11 cellular contexts compared by ENCODE assay signal in genomic region chr3:149547413-149547812, GRCh38.
DNase-seq lines count a peak whose midpoint lies in the region; ATAC-seq, FAIRE-seq and TF ChIP-seq lines count a peak whose summit lies in the region.
"Had no signal": no experiment of that assay in that cellular context is flagged by ENCODE, and none has a peak within 500 bp of the region (broad histone marks: within the 10 kb centered on the region; RNA-seq: fewer than 3 reads in every experiment).

No MANE protein-coding gene starts in this region.

- H3K4me1 ChIP-seq in pancreas: peaks cover 5 to 10% (median 9%) of the 10 kb centered on the region in 3 donors
- peaks cover 0 to 3% of the 10 kb centered on the region in 2 donors for H3K4me1 ChIP-seq in small intestine (ENCODE audit: control insufficient read depth in 2 of 2, insufficient read depth in 1 of 2, low read depth in 1 of 2, low read length in 1 of 2)

- H3K4me3 ChIP-seq in pancreas (no peak overlapping the region), small intestine (ENCODE audit: low read depth in 1 of 2, low read length in 2 of 2) (no peak overlapping the region)

- ATAC-seq in Right ventricle myocardium inferior (peak; percentile 88), left ventricle myocardium superior (peak; percentile 83), pancreas (peak in 3 of 4 donors; percentile 16 to 53 (median 34))
- ATAC-seq in stimulated activated naive B cell treated with anti-CD40 and anti-IgM and Interleukin-4, amounts not matched to agents 10 μg/mL and 1 μg/mL and 100 μg/mL, for 72 hours (replicated peaks): no peak

- TF ChIP-seq CTCF in pancreas (IDR thresholded peaks at IDR 0.05): no peak

- 42 to 45% methylated on average over 9 of the region's 9 CpGs for WGBS in pancreas, 2 donors
- WGBS in small intestine, 3 donors: 60 to 84% (median 75%) methylated on average over 9 of the region's 9 CpGs

- H3K9me3 Mint-ChIP-seq in stimulated activated naive B cell treated with anti-CD40 and anti-IgM and Interleukin-4, amounts not matched to agents 10 μg/mL and 1 μg/mL and 100 μg/mL, for 72 hours: no peaks in the 10 kb centered on the region

- H3K27me3 ChIP-seq in pancreas (no peaks in the 10 kb centered on the region), small intestine (ENCODE audit: control insufficient read depth in 2 of 2, insufficient read depth in 2 of 2, low read length in 2 of 2) (no peaks in the 10 kb centered on the region)
- H3K27me3 ChIP-seq: breast epithelium had no signal

- no peaks in the 10 kb centered on the region for H3K4me1 Mint-ChIP-seq in stimulated activated naive B cell treated with anti-CD40 and anti-IgM and Interleukin-4, amounts not matched to agents 10 μg/mL and 1 μg/mL and 100 μg/mL, for 72 hours

- H3K27ac ChIP-seq in pancreas: peak overlapping the region in 3 of 4 donors; percentile 33 to 86 (median 82)
- H3K27ac ChIP-seq in small intestine (ENCODE audit: low read depth in 1 of 2, low read length in 1 of 2): no peak overlapping the region

- H3K36me3 Mint-ChIP-seq in stimulated activated naive B cell treated with anti-CD40 and anti-IgM and Interleukin-4, amounts not matched to agents 10 μg/mL and 1 μg/mL and 100 μg/mL, for 72 hours: no peaks in the 10 kb centered on the region

- H3K9me3 ChIP-seq in pancreas (no peaks in the 10 kb centered on the region), small intestine (ENCODE audit: control insufficient read depth, low read depth) (no peaks in the 10 kb centered on the region)
- H3K9me3 ChIP-seq: breast epithelium had no signal

- H3K36me3 ChIP-seq in pancreas (no peaks in the 10 kb centered on the region), small intestine (ENCODE audit: control insufficient read depth in 2 of 2, insufficient read depth in 2 of 2, low read length in 2 of 2) (no peaks in the 10 kb centered on the region)
- H3K36me3 ChIP-seq: breast epithelium had no signal

- no peak for FAIRE-seq in pancreas (lab: Jason Lieb, UNC)
- FAIRE-seq in small intestine (lab: Jason Lieb, UNC): no peak

- no peak overlapping the region for H3K27ac Mint-ChIP-seq in stimulated activated naive B cell treated with anti-CD40 and anti-IgM and Interleukin-4, amounts not matched to agents 10 μg/mL and 1 μg/mL and 100 μg/mL, for 72 hours

- H3K27me3 Mint-ChIP-seq in stimulated activated naive B cell treated with anti-CD40 and anti-IgM and Interleukin-4, amounts not matched to agents 10 μg/mL and 1 μg/mL and 100 μg/mL, for 72 hours: peaks cover 8 to 17% of the 10 kb centered on the region in 2 donors

- intact Hi-C loops in Right ventricle myocardium inferior (cut with DNase I): no loop called here
- intact Hi-C loops in cardiac septum (cut with DNase I): no loop called here
- intact Hi-C loops in left ventricle myocardium superior (cut with micrococcal nuclease): no loop called here
- intact Hi-C loops in pancreas (cut with DNase I): no loop called here

- H3K4me3 Mint-ChIP-seq in stimulated activated naive B cell treated with anti-CD40 and anti-IgM and Interleukin-4, amounts not matched to agents 10 μg/mL and 1 μg/mL and 100 μg/mL, for 72 hours: no peak overlapping the region

- DNase-seq in Right ventricle myocardium inferior (ENCODE audit: missing footprints): peak; percentile 79
- DNase-seq in cardiac septum (ENCODE audit: low spot score): no peak
- peak; percentile 75 for DNase-seq in left ventricle myocardium superior
- DNase-seq in pancreas: peak in 2 of 6 donors; percentile 18 to 19
- DNase-seq in NCI-H2081 (lab: John Stamatoyannopoulos, UW): no peak
- no peak for DNase-seq in stimulated activated naive B cell treated with anti-CD40 and anti-IgM and Interleukin-4, amounts not matched to agents 10 μg/mL and 1 μg/mL and 100 μg/mL, for 72 hours
- no peak for DNase-seq in small intestine
- no peak for DNase-seq in NCI-H82 treated with DMSO at 0.1 percent for 48 hours (lab: John Stamatoyannopoulos, UW; ENCODE audit: unreplicated experiment)
- DNase-seq: 8988T; stimulated activated CD4-positive, alpha-beta T cell treated with anti-CD3 and anti-CD28 coated beads, Interleukin-1b, Interleukin-23, amount 100 ng/mL, for 48 hours had no signal

Comparison
In these comparisons a context has a peak if more than half of its experiments do, and no peak if none do; other contexts are left out.
1. DNase-seq: peak in Right ventricle myocardium inferior (single experiment) and left ventricle myocardium superior (single experiment); none in cardiac septum (single experiment), NCI-H2081 (0 of 2), stimulated activated naive B cell treated with anti-CD40 and anti-IgM and Interleukin-4, amounts not matched to agents 10 μg/mL and 1 μg/mL and 100 μg/mL, for 72 hours (single experiment), small intestine (single experiment) and NCI-H82 treated with DMSO at 0.1 percent for 48 hours (single experiment).
2. ATAC-seq: peak in Right ventricle myocardium inferior (single experiment), left ventricle myocardium superior (single experiment) and pancreas (3 of 4); none in stimulated activated naive B cell treated with anti-CD40 and anti-IgM and Interleukin-4, amounts not matched to agents 10 μg/mL and 1 μg/mL and 100 μg/mL, for 72 hours (0 of 2).
3. H3K27ac ChIP-seq: peak in pancreas (3 of 4); none in small intestine (0 of 2).